ENCODE assay signal across 1 cellular context in the genomic region with DNA sequence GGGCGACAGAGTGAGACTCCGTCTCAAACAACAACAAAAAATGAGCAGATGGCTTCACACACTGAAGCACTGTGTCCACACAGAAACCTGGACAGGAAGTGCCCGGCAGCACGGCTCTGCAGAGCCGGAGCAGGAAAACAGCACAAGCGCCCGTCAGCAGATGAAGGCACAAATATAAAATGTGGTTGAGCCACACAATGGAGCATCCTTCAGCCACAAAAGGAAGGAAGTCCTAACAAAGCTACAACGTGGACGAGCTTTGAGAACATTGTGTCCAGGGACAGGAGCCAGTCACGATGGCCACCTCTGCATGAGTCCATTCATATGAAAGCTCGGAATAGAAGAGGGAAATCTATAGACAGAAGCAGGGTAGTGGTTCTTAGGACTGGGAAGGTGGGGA.
TF ChIP-seq lines count a peak whose summit lies in the region.

No MANE protein-coding gene starts in this region.

TF ChIP-seq in IMR-90, 13 proteins besides CTCF, POLR2A, EP300 and RAD21:
- TF ChIP-seq BHLHE40 (IDR thresholded peaks at IDR 0.05; ENCODE audit: low read depth, low read length): no peak
- TF ChIP-seq CHD1 (IDR thresholded peaks at IDR 0.05; ENCODE audit: low read depth, low read length): no peak
- no peak for TF ChIP-seq SMC3 (IDR thresholded peaks at IDR 0.05; ENCODE audit: low read depth, low read length)
- no peak for TF ChIP-seq FOS (IDR thresholded peaks at IDR 0.05; ENCODE audit: low read depth, low read length)
- TF ChIP-seq MXI1 (IDR thresholded peaks at IDR 0.05; ENCODE audit: borderline replicate concordance, low read depth, low read length): no peak
- no peak for TF ChIP-seq RCOR1 (IDR thresholded peaks at IDR 0.05; ENCODE audit: insufficient replicate concordance, low read length)
- no peak for TF ChIP-seq ELK1 (IDR thresholded peaks at IDR 0.05; ENCODE audit: borderline replicate concordance, low read depth, low read length)
